26 cellular contexts compared by ENCODE assay signal in the genomic region with DNA sequence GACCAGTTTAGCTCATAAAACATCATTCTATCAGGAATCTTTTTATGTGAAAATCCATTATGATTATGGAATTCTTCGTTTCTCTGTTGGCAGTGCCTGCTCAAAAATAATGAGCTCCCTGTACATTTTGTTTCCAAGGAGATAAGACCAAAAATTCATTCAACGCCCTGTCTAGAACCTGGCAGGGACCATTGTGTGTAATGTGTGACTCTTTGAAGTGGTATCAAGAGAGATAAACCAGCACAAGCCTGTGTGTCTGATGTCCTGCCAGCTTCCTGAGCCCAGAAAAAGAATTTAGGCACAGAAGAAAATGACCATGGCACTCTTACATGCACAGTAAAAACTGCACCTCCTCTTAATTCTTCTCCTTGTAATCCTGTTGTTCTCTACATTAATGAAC.
DNase-seq lines count a peak whose midpoint lies in the region; ATAC-seq and TF ChIP-seq lines count a peak whose summit lies in the region.
"Had no signal": no experiment of that assay in that cellular context is flagged by ENCODE, and none has a peak within 500 bp of the region (broad histone marks: within the 10 kb centered on the region; RNA-seq: fewer than 3 reads in every experiment).

No MANE protein-coding gene starts in this region.

- intact Hi-C loops in heart right ventricle (cut with DNase I) = loop anchor here in 1 of 10 donors (10.0 kb wide), 1 partner anchor 71 kb away; no protein-coding TSS in a partner anchor

- TF ChIP-seq CTCF in VCaP (conservative IDR thresholded peaks at IDR 0.05) (no peak), heart right ventricle (IDR thresholded peaks at IDR 0.05) (no peak), retinal pigment epithelial cell (conservative IDR thresholded peaks at IDR 0.05; ENCODE audit: low read depth, low read length) (no peak)

- WGBS in heart right ventricle, 2 donors = 25 to 32% methylated on average over 2 of the region's 2 CpGs

- no peaks in the 10 kb centered on the region for H3K36me3 Mint-ChIP-seq in activated naive CD8-positive, alpha-beta T cell treated with anti-CD3 and anti-CD28 coated beads for 36 hours
- H3K36me3 Mint-ChIP-seq: memory B cell, neural progenitor cell had no signal

- no peak overlapping the region for H3K4me3 Mint-ChIP-seq in activated naive CD8-positive, alpha-beta T cell treated with anti-CD3 and anti-CD28 coated beads for 36 hours
- H3K4me3 Mint-ChIP-seq: activated CD4-positive, alpha-beta T cell treated with anti-CD3 and anti-CD28 coated beads for 36 hours; memory B cell; neural progenitor cell; T-helper 17 cell had no signal

- no peaks in the 10 kb centered on the region for H3K9me3 Mint-ChIP-seq in activated naive CD8-positive, alpha-beta T cell treated with anti-CD3 and anti-CD28 coated beads for 36 hours
- H3K9me3 Mint-ChIP-seq: neural progenitor cell had no signal

- H3K4me3 ChIP-seq in heart right ventricle (no peak overlapping the region), retinal pigment epithelial cell (ENCODE audit: low read length) (no peak overlapping the region)
- H3K4me3 ChIP-seq: BLaER1, colonic mucosa, neural progenitor cell, psoas muscle had no signal

- no peaks in the 10 kb centered on the region for H3K4me1 Mint-ChIP-seq in activated naive CD8-positive, alpha-beta T cell treated with anti-CD3 and anti-CD28 coated beads for 36 hours
- H3K4me1 Mint-ChIP-seq: activated CD4-positive, alpha-beta T cell treated with anti-CD3 and anti-CD28 coated beads for 36 hours; memory B cell; neural progenitor cell; T-helper 17 cell had no signal

- ATAC-seq in heart right ventricle = peak; percentile 83 to 97 (median 92)
- ATAC-seq: activated CD4-positive, alpha-beta T cell treated with anti-CD3 and anti-CD28 coated beads for 36 hours; psoas muscle; T-helper 17 cell had no signal

- H3K4me1 ChIP-seq in heart right ventricle = peaks cover 0 to 23% (median 13%) of the 10 kb centered on the region in 9 donors
- H3K4me1 ChIP-seq: BLaER1, neural progenitor cell, psoas muscle had no signal

- peaks cover 9% of the 10 kb centered on the region for H3K27me3 Mint-ChIP-seq in activated naive CD8-positive, alpha-beta T cell treated with anti-CD3 and anti-CD28 coated beads for 36 hours

- peak; percentile 40 for DNase-seq in NCI-H1092 treated with DMSO at 0.1 percent for 48 hours (lab: John Stamatoyannopoulos, UW)
- DNase-seq in heart right ventricle = peak in 1 of 2 donors; percentile 58
- peak; percentile 7 for DNase-seq in retinal pigment epithelial cell (ENCODE audit: low read depth)
- no peak for DNase-seq in activated naive CD8-positive, alpha-beta T cell treated with anti-CD3 and anti-CD28 coated beads for 36 hours
- no peak for DNase-seq in NCI-H2171 treated with DMSO at 0.1 percent for 48 hours (lab: John Stamatoyannopoulos, UW)
- DNase-seq in stimulated activated CD4-positive, alpha-beta T cell treated with anti-CD3 and anti-CD28 coated beads, Interleukin-1b, Interleukin-23, amount 100 ng/mL, for 48 hours = no peak
- DNase-seq in cerebellar nuclear complex (lab: John Stamatoyannopoulos, UW) = no peak
- DNase-seq: activated CD4-positive, alpha-beta T cell treated with anti-CD3 and anti-CD28 coated beads for 36 hours; colonic mucosa; DMS53; effector memory CD4-positive, alpha-beta T cell; erythroblast; GDM1; head of caudate nucleus; MV-4-11; NCI-H1694; NCI-H82; psoas muscle; SK-N-SH; stimulated activated CD8-positive, alpha-beta memory T cell treated with anti-CD3 and anti-CD28 coated beads, Interleukin-4, amount 100 ng/mL, for 48 hours; T-helper 17 cell had no signal

- no peaks in the 10 kb centered on the region for H3K36me3 ChIP-seq in heart right ventricle
- H3K36me3 ChIP-seq: BLaER1, colonic mucosa, neural progenitor cell had no signal

- H3K27me3 ChIP-seq in heart right ventricle = no peaks in the 10 kb centered on the region
- H3K27me3 ChIP-seq: BLaER1, colonic mucosa, neural progenitor cell had no signal

- H3K27ac Mint-ChIP-seq in activated naive CD8-positive, alpha-beta T cell treated with anti-CD3 and anti-CD28 coated beads for 36 hours = no peak overlapping the region
- H3K27ac Mint-ChIP-seq: activated CD4-positive, alpha-beta T cell treated with anti-CD3 and anti-CD28 coated beads for 36 hours; memory B cell; neural progenitor cell; T-helper 17 cell had no signal

- no peaks in the 10 kb centered on the region for H3K9me3 ChIP-seq in heart right ventricle
- H3K9me3 ChIP-seq: BLaER1, colonic mucosa, psoas muscle, SK-N-SH had no signal

- peak overlapping the region; percentile 53 for H3K27ac ChIP-seq in VCaP
- no peak overlapping the region for H3K27ac ChIP-seq in heart right ventricle
- H3K27ac ChIP-seq: BLaER1, colonic mucosa, neural progenitor cell, psoas muscle, RWPE1 had no signal

Comparison
In these comparisons a context has a peak if more than half of its experiments do, and no peak if none do; other contexts are left out.
1. DNase-seq: peak in NCI-H1092 treated with DMSO at 0.1 percent for 48 hours (single experiment) and retinal pigment epithelial cell (single experiment); none in activated naive CD8-positive, alpha-beta T cell treated with anti-CD3 and anti-CD28 coated beads for 36 hours (single experiment), NCI-H2171 treated with DMSO at 0.1 percent for 48 hours (single experiment), stimulated activated CD4-positive, alpha-beta T cell treated with anti-CD3 and anti-CD28 coated beads, Interleukin-1b, Interleukin-23, amount 100 ng/mL, for 48 hours (single experiment) and cerebellar nuclear complex (0 of 2).